In genomic region chr3:134810052-134810435, GRCh38 we compare ENCODE assay signal across 22 cellular contexts. TPM values are rescaled to one million over a fixed set of nuclear protein-coding genes. Genes with fewer than 3 reads are reported as not detected.
DNase-seq lines count a peak whose midpoint lies in the region; ATAC-seq and TF ChIP-seq lines count a peak whose summit lies in the region.
"Had no signal": no experiment of that assay in that cellular context is flagged by ENCODE, and none has a peak within 500 bp of the region (broad histone marks: within the 10 kb centered on the region; RNA-seq: fewer than 3 reads in every experiment).

No MANE protein-coding gene starts in this region.

- TF ChIP-seq CTCF in GM13977 (IDR thresholded peaks at IDR 0.05; ENCODE audit: extremely low read depth, insufficient read depth, missing control alignments), result no peak

- peak; percentile 72 for ATAC-seq in GM18498 (IDR thresholded peaks at IDR 0.05; ENCODE audit: unreplicated experiment)
- ATAC-seq in HG02588 (IDR thresholded peaks at IDR 0.05; ENCODE audit: unreplicated experiment), result peak; percentile 39
- peak; percentile 18 for ATAC-seq in left colon
- ATAC-seq in HG03432 (IDR thresholded peaks at IDR 0.05; ENCODE audit: unreplicated experiment), result no peak
- ATAC-seq: left lung, right cardiac atrium had no signal

- no peak overlapping the region for H3K27ac ChIP-seq in substantia nigra (ENCODE audit: low read depth, low read length, poor library complexity, severe bottlenecking)
- H3K27ac ChIP-seq: ascending aorta, dorsolateral prefrontal cortex, left lung, parathyroid adenoma, SK-N-MC, VCaP had no signal

- in situ Hi-C loops in GM13977 (cut with MboI; ENCODE audit: low pct_unique_long_range_greater_than_20kb, low sequenced_read_pairs, unreplicated experiment), result no loop called here

- DNase-seq in NCI-H1048 (lab: John Stamatoyannopoulos, UW) (peak; percentile 49), left colon (no peak), GM13977 (ENCODE audit: low spot score) (no peak), substantia nigra (lab: John Stamatoyannopoulos, UW) (no peak), iPS-NIHi11 (ENCODE audit: low spot score) (no peak)
- DNase-seq: activated CD4-positive, alpha-beta T cell treated with anti-CD3 and anti-CD28 coated beads, Interleukin-2, amount 10 ng/mL, durations not matched to agents 7 days and 5 days; DND-41; dorsolateral prefrontal cortex; GOT3; left lung; midbrain; NCI-H1417 treated with DMSO at 0.1 percent for 48 hours; NCI-H524 treated with DMSO at 0.1 percent for 48 hours; right cardiac atrium had no signal

- intact Hi-C loops in left colon (cut with DNase I, micrococcal nuclease), result no loop called here

RNA-seq across cellular contexts. Expression of gene EPHB1, which starts 15.0 kb away (rescaled TPM):
- total RNA-seq in left colon, result 1 to 10 TPM in 1 of 2 donors, under 1 TPM in 1; 0.31 to 1.1 TPM
- total RNA-seq: MCF 10A had no signal
